In genomic region chr1:89553195-89553584, GRCh38 we compare ENCODE assay signal across 12 cellular contexts. TPM values are rescaled to one million over a fixed set of nuclear protein-coding genes. Genes with fewer than 3 reads are reported as not detected.
DNase-seq lines count a peak whose midpoint lies in the region; ATAC-seq, FAIRE-seq and TF ChIP-seq lines count a peak whose summit lies in the region.
"Had no signal": no experiment of that assay in that cellular context is flagged by ENCODE, and none has a peak within 500 bp of the region (broad histone marks: within the 10 kb centered on the region; RNA-seq: fewer than 3 reads in every experiment).

No MANE protein-coding gene starts in this region.

- H3K27me3 Mint-ChIP-seq in activated naive CD8-positive, alpha-beta T cell treated with anti-CD3 and anti-CD28 coated beads, Interleukin-2, amount 10 ng/mL, durations not matched to agents 7 days and 5 days = no peaks in the 10 kb centered on the region

- TF ChIP-seq CTCF in SK-N-SH (IDR thresholded peaks at IDR 0.05) = no peak
- no peak for TF ChIP-seq CTCF in gastrocnemius medialis (IDR thresholded peaks at IDR 0.05 in 4 of 5, conservative IDR thresholded peaks at IDR 0.05 in 1 of 5)
- TF ChIP-seq CTCF in kidney (IDR thresholded peaks at IDR 0.05; ENCODE audit: borderline replicate concordance, extremely low read depth, insufficient read depth) = no peak

- H3K4me1 Mint-ChIP-seq in activated naive CD8-positive, alpha-beta T cell treated with anti-CD3 and anti-CD28 coated beads, Interleukin-2, amount 10 ng/mL, durations not matched to agents 7 days and 5 days = peaks cover 18% of the 10 kb centered on the region

- no peaks in the 10 kb centered on the region for H4K20me1 ChIP-seq in SK-N-SH (ENCODE audit: insufficient read depth)

- in situ Hi-C loops in gastrocnemius medialis (cut with MboI; ENCODE audit: low sequenced_read_pairs in 4 of 4) = no loop called here

- DNase-seq in SK-N-SH (no peak), NCI-H1436 (lab: John Stamatoyannopoulos, UW) (peak; percentile 68), gastrocnemius medialis (no peak), cerebellar nuclear complex (lab: John Stamatoyannopoulos, UW) (no peak), kidney (no peak)
- no peak for DNase-seq in activated naive CD8-positive, alpha-beta T cell treated with anti-CD3 and anti-CD28 coated beads, Interleukin-2, amount 10 ng/mL, durations not matched to agents 7 days and 5 days
- DNase-seq: left cardiac atrium; SJCRH30; stimulated activated CD4-positive, alpha-beta T cell treated with anti-CD3 and anti-CD28 coated beads, Interleukin-12 subunit alpha, Interleukin-12 subunit beta, amount 100 ng/mL, for 4 hours had no signal

- H3K4me1 ChIP-seq in SK-N-SH (ENCODE audit: control insufficient read depth in 1 of 2, insufficient read depth in 2 of 2, low read depth in 1 of 2, low read length in 1 of 2) (peaks cover 7 to 11% of the 10 kb centered on the region in 2 experiments), gastrocnemius medialis (peaks cover 31 to 34% of the 10 kb centered on the region in 2 donors), kidney (ENCODE audit: control insufficient read depth in 1 of 2, insufficient read depth in 1 of 2, low read depth in 1 of 2, low read length in 2 of 2) (peaks cover 2 to 5% of the 10 kb centered on the region in 2 donors)
- H3K4me1 ChIP-seq: SJCRH30 had no signal

- CTCF ChIA-PET in SK-N-SH (lab: Yijun Ruan, JAX) = interaction anchor here (1.3 to 1.5 kb wide), 2 partner anchors 46 to 70 kb away, joined by 3 to 5 read pairs; no protein-coding TSS in a partner anchor

- H2AFZ ChIP-seq in SK-N-SH (ENCODE audit: low read depth) = peak overlapping the region; percentile 49; the same call in 1 of the 2 replicates

- no peak overlapping the region for H3K4me2 ChIP-seq in SK-N-SH

- POLR2A ChIA-PET in SK-N-SH (lab: Yijun Ruan, JAX) = no interaction called here
- POLR2A ChIA-PET in activated naive CD8-positive, alpha-beta T cell treated with anti-CD3 and anti-CD28 coated beads, Interleukin-2, amount 10 ng/mL, durations not matched to agents 7 days and 5 days (lab: Charles Lee) = no interaction called here

- TF ChIP-seq EP300 in SK-N-SH (IDR thresholded peaks at IDR 0.05; ENCODE audit: borderline replicate concordance in 1 of 2, low read depth in 1 of 2, low read length in 1 of 2) = no peak

- H3K4me3 ChIP-seq in SK-N-SH (ENCODE audit: low read depth in 2 of 2, low read length in 1 of 2) (no peak overlapping the region), gastrocnemius medialis (no peak overlapping the region), kidney (ENCODE audit: low read length in 2 of 2) (no peak overlapping the region)
- H3K4me3 ChIP-seq: HAP-1, SJCRH30 had no signal

- H3K36me3 ChIP-seq in SK-N-SH (replicated peaks in 1 of 2; ENCODE audit: control insufficient read depth in 1 of 2, insufficient read depth in 2 of 2, low read length in 1 of 2) (no peaks in the 10 kb centered on the region), gastrocnemius medialis (peaks cover 0 to 6% of the 10 kb centered on the region in 2 donors), kidney (ENCODE audit: control insufficient read depth in 1 of 2, insufficient read depth in 2 of 2, low read length in 2 of 2) (no peaks in the 10 kb centered on the region)
- H3K36me3 ChIP-seq: SJCRH30 had no signal

- H3K79me2 ChIP-seq in SK-N-SH (ENCODE audit: insufficient read depth) = no peaks in the 10 kb centered on the region

- peaks cover 4% of the 10 kb centered on the region for H3F3A ChIP-seq in SK-N-SH (replicated peaks; ENCODE audit: insufficient read depth)

- peaks cover 2% of the 10 kb centered on the region for H3K9me3 Mint-ChIP-seq in activated naive CD8-positive, alpha-beta T cell treated with anti-CD3 and anti-CD28 coated beads, Interleukin-2, amount 10 ng/mL, durations not matched to agents 7 days and 5 days

- TF ChIP-seq POLR2A in gastrocnemius medialis (IDR thresholded peaks at IDR 0.05) = no peak

- WGBS in SK-N-SH (ENCODE audit: low lambda C conversion rate) = 98% methylated on average over 1 of the region's 1 CpG

- H3K36me3 Mint-ChIP-seq in activated naive CD8-positive, alpha-beta T cell treated with anti-CD3 and anti-CD28 coated beads, Interleukin-2, amount 10 ng/mL, durations not matched to agents 7 days and 5 days = peaks cover 42% of the 10 kb centered on the region

- no peak overlapping the region for H3K9ac ChIP-seq in SK-N-SH
- H3K9ac ChIP-seq in kidney (ENCODE audit: low read length in 2 of 2) = no peak overlapping the region

- H3K4me3 Mint-ChIP-seq in activated naive CD8-positive, alpha-beta T cell treated with anti-CD3 and anti-CD28 coated beads, Interleukin-2, amount 10 ng/mL, durations not matched to agents 7 days and 5 days = no peak overlapping the region

- intact Hi-C loops in gastrocnemius medialis (cut with DNase I; ENCODE audit: low total_unique reads) (no loop called here), kidney (cut with DNase I) (no loop called here)

- FAIRE-seq in kidney (lab: Jason Lieb, UNC) = no peak

- peak overlapping the region; percentile 11 for H3K27ac Mint-ChIP-seq in activated naive CD8-positive, alpha-beta T cell treated with anti-CD3 and anti-CD28 coated beads, Interleukin-2, amount 10 ng/mL, durations not matched to agents 7 days and 5 days

- TF ChIP-seq RAD21 in SK-N-SH (IDR thresholded peaks at IDR 0.05; ENCODE audit: low read length) = no peak

- H3K9me3 ChIP-seq in SK-N-SH = no peaks in the 10 kb centered on the region
- no peaks in the 10 kb centered on the region for H3K9me3 ChIP-seq in gastrocnemius medialis
- no peaks in the 10 kb centered on the region for H3K9me3 ChIP-seq in kidney (ENCODE audit: control insufficient read depth in 1 of 2, low read length in 2 of 2)
- H3K9me3 ChIP-seq: HAP-1, SJCRH30 had no signal

- H3K27me3 ChIP-seq in SK-N-SH (ENCODE audit: insufficient read depth) (no peaks in the 10 kb centered on the region), gastrocnemius medialis (no peaks in the 10 kb centered on the region)
- H3K27me3 ChIP-seq: SJCRH30 had no signal

- ATAC-seq in SK-N-SH treated with all-trans-retinoic acid at 6 μM for 48 hours (no peak), gastrocnemius medialis (no peak), GM21723 (IDR thresholded peaks at IDR 0.05; ENCODE audit: unreplicated experiment) (no peak)
- ATAC-seq in activated naive CD8-positive, alpha-beta T cell treated with anti-CD3 and anti-CD28 coated beads, Interleukin-2, amount 10 ng/mL, durations not matched to agents 7 days and 5 days (ENCODE audit: low read depth) = no peak
- ATAC-seq: left cardiac atrium had no signal

- no peaks in the 10 kb centered on the region; the same call in 1 of the 2 replicates for H3K9me2 ChIP-seq in SK-N-SH

- H3K27ac ChIP-seq in SK-N-SH (ENCODE audit: low read depth in 2 of 2, low read length in 1 of 2) (no peak overlapping the region; a peak in 1 of 4 replicates), gastrocnemius medialis (peak overlapping the region; percentile 54 to 64 (median 57)), kidney (ENCODE audit: low read depth in 2 of 2, low read length in 2 of 2) (no peak overlapping the region)
- H3K27ac ChIP-seq: SJCRH30 had no signal

TF ChIP-seq in SK-N-SH, 30 proteins besides CTCF, POLR2A, EP300 and RAD21 (continues in another document):
- no peak for TF ChIP-seq RCOR1 (IDR thresholded peaks at IDR 0.05; ENCODE audit: low read length)
- TF ChIP-seq RXRA (IDR thresholded peaks at IDR 0.05; ENCODE audit: borderline replicate concordance, low read depth) = no peak
- TF ChIP-seq SMC3 (IDR thresholded peaks at IDR 0.05; ENCODE audit: low read depth, low read length) = no peak
- TF ChIP-seq SIN3A (IDR thresholded peaks at IDR 0.05; ENCODE audit: borderline replicate concordance, low read depth, low read length) = no peak
- TF ChIP-seq FOXM1 (IDR thresholded peaks at IDR 0.05; ENCODE audit: low read depth) = no peak
- no peak for TF ChIP-seq MAX (IDR thresholded peaks at IDR 0.05; ENCODE audit: low read depth)

TF ChIP-seq in SK-N-SH treated with all-trans-retinoic acid at 6 μM for 48 hours, 23 proteins besides CTCF, POLR2A, EP300 and RAD21 (continues in another document):
- TF ChIP-seq OSR1 (CRISPR knock-in tag; IDR thresholded peaks at IDR 0.05) (no peak), CREB5 (CRISPR knock-in tag; IDR thresholded peaks at IDR 0.05; ENCODE audit: low read depth) (no peak), ZNF565 (CRISPR knock-in tag; conservative IDR thresholded peaks at IDR 0.05; ENCODE audit: low read depth) (no peak), ZFP3 (CRISPR knock-in tag; IDR thresholded peaks at IDR 0.05) (no peak), BACH2 (CRISPR knock-in tag; IDR thresholded peaks at IDR 0.05; ENCODE audit: borderline replicate concordance) (no peak)

RNA-seq across cellular contexts. Expression of gene LRRC8B, which starts 28.6 kb away (rescaled TPM):
- 3.7 and 5.2 TPM in 2 replicates for polyA plus RNA-seq in SK-N-SH (2012; rRNA removed)
- 4.5 and 5.8 TPM in 2 replicates for polyA plus RNA-seq in SK-N-SH (2012; cell fraction: cytosol; rRNA removed)
- polyA plus RNA-seq in SK-N-SH (2012; cell fraction: nucleus; rRNA removed) = 2.7 and 4.4 TPM in 2 replicates
- 10 to 100 TPM; 12.8 to 13.9 TPM for total RNA-seq in activated naive CD8-positive, alpha-beta T cell treated with anti-CD3 and anti-CD28 coated beads, Interleukin-2, amount 10 ng/mL, durations not matched to agents 7 days and 5 days
- total RNA-seq in gastrocnemius medialis = 10 to 100 TPM in 2 of 4 donors, 1 to 10 TPM in 2; 3.5 to 15.7 (median 8.5) TPM
- total RNA-seq in kidney = 15.1 TPM
- polyA plus RNA-seq in kidney (ENCODE audit: insufficient read depth, low read depth, low replicate concordance) = 2.4 TPM

Comparison
In these comparisons a context has a peak if more than half of its experiments do, and no peak if none do; other contexts are left out.
1. H3K27ac ChIP-seq: peak in gastrocnemius medialis (4 of 4); none in SK-N-SH (0 of 2) and kidney (0 of 2).